Comparison of ENCODE assay signal across 11 cellular contexts in genomic region chr21:46092026-46092764, GRCh38. TPM values are rescaled to one million over a fixed set of nuclear protein-coding genes. Genes with fewer than 3 reads are reported as not detected.
A peak's percentile ranks its signal among the peaks of the same experiment; 100 is the strongest.
DNase-seq lines count a peak whose midpoint lies in the region; ATAC-seq and TF ChIP-seq lines count a peak whose summit lies in the region.
"Had no signal": no experiment of that assay in that cellular context is flagged by ENCODE, and none has a peak within 500 bp of the region (broad histone marks: within the 10 kb centered on the region; RNA-seq: fewer than 3 reads in every experiment).

No MANE protein-coding gene starts in this region.

- H3K4me1 Mint-ChIP-seq in neural progenitor cell = peaks cover 3% of the 10 kb centered on the region
- no peaks in the 10 kb centered on the region for H3K4me1 Mint-ChIP-seq in activated CD4-positive, alpha-beta T cell treated with anti-CD3 and anti-CD28 coated beads for 36 hours

- POLR2A ChIA-PET in SK-N-SH (lab: Yijun Ruan, JAX) = no interaction called here
- POLR2A ChIA-PET in activated CD4-positive, alpha-beta T cell treated with anti-CD3 and anti-CD28 coated beads for 36 hours (lab: Charles Lee) = no interaction called here

- no peaks in the 10 kb centered on the region; the same call in 1 of the 2 replicates for H3K9me3 ChIP-seq in SK-N-SH
- peaks cover 0 to 8% (median 0%) of the 10 kb centered on the region in 3 donors for H3K9me3 ChIP-seq in gastroesophageal sphincter
- no peaks in the 10 kb centered on the region for H3K9me3 ChIP-seq in neural progenitor cell (ENCODE audit: low read depth)

- H3K27ac ChIP-seq in SK-N-SH (ENCODE audit: low read depth in 2 of 2, low read length in 1 of 2) (peak overlapping the region in 1 of 2 experiments; percentile 72; a peak in 2 of 4 replicates), gastroesophageal sphincter (peak overlapping the region; percentile 98 to 100 (median 98)), caudate nucleus (ENCODE audit: low read depth, low read length) (no peak overlapping the region), neural progenitor cell (no peak overlapping the region)

- H3F3A ChIP-seq in SK-N-SH (replicated peaks; ENCODE audit: insufficient read depth) (peaks cover 6% of the 10 kb centered on the region), neural progenitor cell (ENCODE audit: low read depth) (no peaks in the 10 kb centered on the region)

- H3K27me3 ChIP-seq in SK-N-SH (ENCODE audit: insufficient read depth) = no peaks in the 10 kb centered on the region
- H3K27me3 ChIP-seq in gastroesophageal sphincter = no peaks in the 10 kb centered on the region
- peaks cover 11% of the 10 kb centered on the region for H3K27me3 ChIP-seq in neural progenitor cell

- H4K20me1 ChIP-seq in SK-N-SH (ENCODE audit: insufficient read depth) (no peaks in the 10 kb centered on the region), neural progenitor cell (ENCODE audit: low read depth) (no peaks in the 10 kb centered on the region)

- ATAC-seq in gastroesophageal sphincter = peak; percentile 91
- no peak for ATAC-seq in activated CD4-positive, alpha-beta T cell treated with anti-CD3 and anti-CD28 coated beads for 36 hours

- H3K9me3 Mint-ChIP-seq in neural progenitor cell = peaks cover 33% of the 10 kb centered on the region
- H3K9me3 Mint-ChIP-seq in activated CD4-positive, alpha-beta T cell treated with anti-CD3 and anti-CD28 coated beads for 36 hours (ENCODE audit: low read depth) = peaks cover 16% of the 10 kb centered on the region

- no peak for TF ChIP-seq CTCF in AG09319 (IDR thresholded peaks at IDR 0.05; ENCODE audit: low read depth, low read length)
- TF ChIP-seq CTCF in SK-N-SH (IDR thresholded peaks at IDR 0.05) = no peak
- TF ChIP-seq CTCF in gastroesophageal sphincter (IDR thresholded peaks at IDR 0.05) = no peak
- no peak for TF ChIP-seq CTCF in neural progenitor cell (IDR thresholded peaks at IDR 0.05)

- H3K36me3 ChIP-seq in SK-N-SH (replicated peaks in 1 of 2; ENCODE audit: control insufficient read depth in 1 of 2, insufficient read depth in 2 of 2, low read length in 1 of 2) (no peaks in the 10 kb centered on the region), gastroesophageal sphincter (no peaks in the 10 kb centered on the region), neural progenitor cell (no peaks in the 10 kb centered on the region)

- H3K4me3 Mint-ChIP-seq in neural progenitor cell = no peak overlapping the region
- H3K4me3 Mint-ChIP-seq in activated CD4-positive, alpha-beta T cell treated with anti-CD3 and anti-CD28 coated beads for 36 hours = no peak overlapping the region

- TF ChIP-seq EP300 in SK-N-SH (IDR thresholded peaks at IDR 0.05; ENCODE audit: borderline replicate concordance in 1 of 2, low read depth in 1 of 2, low read length in 1 of 2) (no peak), gastroesophageal sphincter (IDR thresholded peaks at IDR 0.05) (no peak)

- H3K27me3 Mint-ChIP-seq in neural progenitor cell (ENCODE audit: insufficient read depth, low read depth) = peaks cover 24% of the 10 kb centered on the region
- H3K27me3 Mint-ChIP-seq in activated CD4-positive, alpha-beta T cell treated with anti-CD3 and anti-CD28 coated beads for 36 hours = peaks cover 3% of the 10 kb centered on the region

- TF ChIP-seq POLR2A in gastroesophageal sphincter (IDR thresholded peaks at IDR 0.05) = peak; percentile 70 to 75

- H3K4me3 ChIP-seq in SK-N-SH (ENCODE audit: low read depth in 2 of 2, low read length in 1 of 2) (no peak overlapping the region), gastroesophageal sphincter (peak overlapping the region; percentile 2 to 41), neural progenitor cell (no peak overlapping the region)

- intact Hi-C loops in posterior vena cava (cut with DNase I) = no loop called here
- intact Hi-C loops in activated CD4-positive, alpha-beta T cell treated with anti-CD3 and anti-CD28 coated beads for 36 hours (cut with DNase I, micrococcal nuclease) = no loop called here

- WGBS in SK-N-SH (ENCODE audit: low lambda C conversion rate) = 63% methylated on average over 23 of the region's 23 CpGs
- 17 to 25% methylated on average over 9 to 12 of the region's 23 CpGs for WGBS in gastroesophageal sphincter (ENCODE audit: low coverage in 1 of 2), 2 donors

- no peak overlapping the region for H3K27ac Mint-ChIP-seq in neural progenitor cell
- H3K27ac Mint-ChIP-seq in activated CD4-positive, alpha-beta T cell treated with anti-CD3 and anti-CD28 coated beads for 36 hours = no peak overlapping the region

- TF ChIP-seq RAD21 in SK-N-SH (IDR thresholded peaks at IDR 0.05; ENCODE audit: low read length) = no peak

- H3K9ac ChIP-seq in SK-N-SH (no peak overlapping the region), neural progenitor cell (no peak overlapping the region)

- H3K4me1 ChIP-seq in SK-N-SH (ENCODE audit: control insufficient read depth in 1 of 2, insufficient read depth in 2 of 2, low read depth in 1 of 2, low read length in 1 of 2) (peaks cover 0 to 1% of the 10 kb centered on the region in 2 experiments; a peak in 1 of 4 replicates), gastroesophageal sphincter (peaks cover 6 to 61% (median 26%) of the 10 kb centered on the region in 3 donors), neural progenitor cell (no peaks in the 10 kb centered on the region)

- H2AFZ ChIP-seq in SK-N-SH (ENCODE audit: low read depth) = no peak overlapping the region
- no peak overlapping the region for H2AFZ ChIP-seq in neural progenitor cell (replicated peaks)

- CTCF ChIA-PET in SK-N-SH (lab: Yijun Ruan, JAX) = interaction anchor here (1.1 kb wide), 1 partner anchor 9 kb away, joined by 4 read pairs; no protein-coding TSS in a partner anchor
- CTCF ChIA-PET in activated CD4-positive, alpha-beta T cell treated with anti-CD3 and anti-CD28 coated beads for 36 hours (lab: Charles Lee) = no interaction called here

- H3K79me2 ChIP-seq in SK-N-SH (ENCODE audit: insufficient read depth) = no peaks in the 10 kb centered on the region
- H3K79me2 ChIP-seq in neural progenitor cell (ENCODE audit: low read depth) = no peaks in the 10 kb centered on the region

- peak; percentile 93 for DNase-seq in AG09319 (ENCODE audit: extremely low read depth, low read depth)
- no peak for DNase-seq in SK-N-SH
- peak; percentile 94 for DNase-seq in posterior vena cava (ENCODE audit: low spot score)
- DNase-seq in nucleus accumbens (lab: John Stamatoyannopoulos, UW) = no peak
- no peak for DNase-seq in caudate nucleus (lab: John Stamatoyannopoulos, UW)
- no peak for DNase-seq in neural progenitor cell (ENCODE audit: low spot score)
- DNase-seq in activated CD4-positive, alpha-beta T cell treated with anti-CD3 and anti-CD28 coated beads for 36 hours = no peak
- DNase-seq: NCI-H1436; SIG-M5; stimulated activated CD4-positive, alpha-beta T cell treated with anti-CD3 and anti-CD28 coated beads, Interleukin-2, amount 100 ng/mL, for 48 hours had no signal

- peaks cover 6% of the 10 kb centered on the region for H3K36me3 Mint-ChIP-seq in neural progenitor cell
- H3K36me3 Mint-ChIP-seq in activated CD4-positive, alpha-beta T cell treated with anti-CD3 and anti-CD28 coated beads for 36 hours (ENCODE audit: low read depth) = no peaks in the 10 kb centered on the region

- no peaks in the 10 kb centered on the region for H3K9me2 ChIP-seq in SK-N-SH

- peak overlapping the region; percentile 52; the same call in 1 of the 2 replicates for H3K4me2 ChIP-seq in SK-N-SH
- no peak overlapping the region for H3K4me2 ChIP-seq in neural progenitor cell

TF ChIP-seq in SK-N-SH, 30 proteins besides CTCF, POLR2A, EP300 and RAD21:
- TF ChIP-seq, protein P1, sequence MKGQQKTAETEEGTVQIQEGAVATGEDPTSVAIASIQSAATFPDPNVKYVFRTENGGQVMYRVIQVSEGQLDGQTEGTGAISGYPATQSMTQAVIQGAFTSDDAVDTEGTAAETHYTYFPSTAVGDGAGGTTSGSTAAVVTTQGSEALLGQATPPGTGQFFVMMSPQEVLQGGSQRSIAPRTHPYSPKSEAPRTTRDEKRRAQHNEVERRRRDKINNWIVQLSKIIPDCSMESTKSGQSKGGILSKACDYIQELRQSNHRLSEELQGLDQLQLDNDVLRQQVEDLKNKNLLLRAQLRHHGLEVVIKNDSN (IDR thresholded peaks at IDR 0.05; ENCODE audit: borderline replicate concordance, low read depth) = no peak
- TF ChIP-seq, protein P2, sequence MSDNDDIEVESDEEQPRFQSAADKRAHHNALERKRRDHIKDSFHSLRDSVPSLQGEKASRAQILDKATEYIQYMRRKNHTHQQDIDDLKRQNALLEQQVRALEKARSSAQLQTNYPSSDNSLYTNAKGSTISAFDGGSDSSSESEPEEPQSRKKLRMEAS (IDR thresholded peaks at IDR 0.05; ENCODE audit: low read depth) = peak; percentile 71
- TF ChIP-seq RFX5 (IDR thresholded peaks at IDR 0.05; ENCODE audit: low read length) = no peak
- TF ChIP-seq USF2 (IDR thresholded peaks at IDR 0.05; ENCODE audit: borderline replicate concordance, low read depth, low read length) = no peak
TF ChIP-seq in SK-N-SH: peak in this region for 1.

RNA-seq across cellular contexts. Expression of gene COL6A2, which starts 5.7 kb away (rescaled TPM):
- polyA plus RNA-seq in SK-N-SH (2012; rRNA removed) = 66.6 and 108 TPM in 2 replicates
- 38.5 and 67.6 TPM in 2 replicates for polyA plus RNA-seq in SK-N-SH (2012; cell fraction: cytosol; rRNA removed)
- 184 and 188 TPM in 2 replicates for polyA plus RNA-seq in SK-N-SH (2012; cell fraction: nucleus; rRNA removed)
- total RNA-seq in gastroesophageal sphincter (1,000 to 10,000 TPM in 3 of 4 donors, 100 to 1,000 TPM in 1; 720 to 1,286 (median 1,215) TPM), posterior vena cava (1,000 to 10,000 TPM; 1,504 to 1,642 TPM), neural progenitor cell (ENCODE audit: low replicate concordance) (5.2 and 22.8 TPM in 2 replicates)
- 1 to 10 TPM; 3.3 to 3.4 TPM for total RNA-seq in activated CD4-positive, alpha-beta T cell treated with anti-CD3 and anti-CD28 coated beads for 36 hours

Comparison
In these comparisons a context has a peak if more than half of its experiments do, and no peak if none do; other contexts are left out.
1. DNase-seq: peak in AG09319 (single experiment) and posterior vena cava (single experiment); none in SK-N-SH (single experiment), nucleus accumbens (0 of 56), caudate nucleus (0 of 61), neural progenitor cell (single experiment) and activated CD4-positive, alpha-beta T cell treated with anti-CD3 and anti-CD28 coated beads for 36 hours (single experiment).
2. H3K27ac ChIP-seq: peak in gastroesophageal sphincter (4 of 4); none in caudate nucleus (single experiment) and neural progenitor cell (single experiment).
3. H3K4me3 ChIP-seq: peak in gastroesophageal sphincter (2 of 2); none in SK-N-SH (0 of 2) and neural progenitor cell (single experiment).
4. RNA of gene COL6A2, which starts 5.7 kb away (total RNA-seq): 1,504 to 1,642 TPM in posterior vena cava and 720 to 1,286 TPM in gastroesophageal sphincter; 5.2 to 22.8 TPM in neural progenitor cell and 3.3 to 3.4 TPM in activated CD4-positive, alpha-beta T cell treated with anti-CD3 and anti-CD28 coated beads for 36 hours; every median in the first group is over 10 times any median in the second.